In genomic region chrX:154373340-154374306, GRCh38 we compare ENCODE assay signal across 1 cellular context.
TF ChIP-seq lines count a peak whose summit lies in the region.

No MANE protein-coding gene starts in this region.

TF ChIP-seq in H1, 55 proteins besides CTCF, POLR2A, EP300 and RAD21:
- TF ChIP-seq CHD1 (IDR thresholded peaks at IDR 0.05; ENCODE audit: low read depth, low read length) (no peak), SRF (IDR thresholded peaks at IDR 0.05; ENCODE audit: low read depth, low read length) (peak; percentile 63; the same call in 1 of the 2 replicates), ATF2 (IDR thresholded peaks at IDR 0.05; ENCODE audit: low read length) (no peak), ZNF274 (IDR thresholded peaks at IDR 0.05; ENCODE audit: borderline replicate concordance, extremely low read depth, low read length) (no peak), MAX (IDR thresholded peaks at IDR 0.05) (peak; percentile 58), RFX5 (IDR thresholded peaks at IDR 0.05; ENCODE audit: borderline replicate concordance, low read depth, low read length) (no peak), E2F6 (IDR thresholded peaks at IDR 0.05) (peak; percentile 44; the same call in 1 of the 2 replicates), TEAD4 (IDR thresholded peaks at IDR 0.05; ENCODE audit: low read depth, low read length) (no peak), TAF7 (optimal IDR thresholded peaks at IDR 0.05; ENCODE audit: borderline replicate concordance, low read depth, low read length) (peak; percentile 24), USF2 (IDR thresholded peaks at IDR 0.05; ENCODE audit: low read length) (no peak), KDM5A (IDR thresholded peaks at IDR 0.05; ENCODE audit: low read length) (no peak), TAF1 (IDR thresholded peaks at IDR 0.05; ENCODE audit: low read depth, low read length) (no peak)
